ENCODE assay signal across 8 cellular contexts in genomic region chr15:41417418-41417811, GRCh38. TPM values are rescaled to one million over a fixed set of nuclear protein-coding genes. Genes with fewer than 3 reads are reported as not detected.
A peak's percentile ranks its signal among the peaks of the same experiment; 100 is the strongest.
DNase-seq lines count a peak whose midpoint lies in the region; ATAC-seq, FAIRE-seq and TF ChIP-seq lines count a peak whose summit lies in the region.

No MANE protein-coding gene starts in this region.

- H3K36me3 Mint-ChIP-seq in GM23338 (ENCODE audit: low read depth), result no peaks in the 10 kb centered on the region

- H3K4me1 Mint-ChIP-seq in GM23338, result peaks cover 22% of the 10 kb centered on the region; the same call in 2 of the 3 replicates

- peaks cover 13% of the 10 kb centered on the region for H3K4me1 ChIP-seq in GM23338 (ENCODE audit: insufficient read depth)

- peak overlapping the region; percentile 80 for H2AFZ ChIP-seq in GM23338

- no peaks in the 10 kb centered on the region for H3F3A ChIP-seq in GM23338 (replicated peaks; ENCODE audit: low read depth)

- no peaks in the 10 kb centered on the region for H3K9me3 ChIP-seq in KOPT-K1 (ENCODE audit: insufficient read depth, low read length, poor library complexity, severe bottlenecking)
- H3K9me3 ChIP-seq in iPS-18c (ENCODE audit: control insufficient read depth, insufficient read depth, low read length), result no peaks in the 10 kb centered on the region

- H3K4me3 ChIP-seq in GM23338 (peak overlapping the region; percentile 92), iPS-18c (ENCODE audit: insufficient read depth, low read depth, low read length) (peak overlapping the region; percentile 97)

- H3K4me3 Mint-ChIP-seq in GM23338, result peak overlapping the region; percentile 97

- peaks cover 63% of the 10 kb centered on the region for H3K79me2 ChIP-seq in GM23338 (replicated peaks; ENCODE audit: insufficient read depth)

- H3K27me3 Mint-ChIP-seq in GM23338 (ENCODE audit: insufficient read depth, low read depth, poor library complexity), result peaks cover 6% of the 10 kb centered on the region

- H3K27ac ChIP-seq in GM23338 (ENCODE audit: low read depth) (no peak overlapping the region), KOPT-K1 (ENCODE audit: low read depth, low read length, poor library complexity, severe bottlenecking) (peak overlapping the region; percentile 74)

- TF ChIP-seq CTCF in GM23338 (conservative IDR thresholded peaks at IDR 0.05; ENCODE audit: low read depth in 2 of 2), result no peak

- H3K4me2 ChIP-seq in GM23338, result peak overlapping the region; percentile 91

- no peak for TF ChIP-seq POLR2A in GM12892 (IDR thresholded peaks at IDR 0.05; ENCODE audit: low read depth, low read length)

- H4K20me1 ChIP-seq in GM23338 (replicated peaks; ENCODE audit: insufficient read depth), result peaks cover 37% of the 10 kb centered on the region

- H3K9me3 Mint-ChIP-seq in GM23338, result no peaks in the 10 kb centered on the region

- H3K36me3 ChIP-seq in GM23338 (ENCODE audit: insufficient read depth) (no peaks in the 10 kb centered on the region), KOPT-K1 (ENCODE audit: insufficient read depth, low read length) (no peaks in the 10 kb centered on the region)

- peak; percentile 63 for ATAC-seq in GM23338

- no peaks in the 10 kb centered on the region for H3K27me3 ChIP-seq in GM23338 (ENCODE audit: insufficient read depth)

- no peaks in the 10 kb centered on the region for H3K9me2 ChIP-seq in GM23338 (ENCODE audit: insufficient read depth)

- FAIRE-seq in GM12892 (lab: Jason Lieb, UNC), result peak; percentile 70

- peak; percentile 39 for DNase-seq in GM12892 (ENCODE audit: insufficient read length)
- peak; percentile 64 for DNase-seq in GM23338 (ENCODE audit: low spot score)
- DNase-seq in amniotic epithelial cell (ENCODE audit: low read depth), result peak; percentile 7
- peak; percentile 26 for DNase-seq in stimulated activated CD4-positive, alpha-beta T cell treated with anti-CD3 and anti-CD28 coated beads, Interleukin-12 subunit alpha, Interleukin-12 subunit beta, amount 100 ng/mL, for 4 hours
- no peak for DNase-seq in NCI-H2029 treated with DMSO at 0.1 percent for 48 hours (lab: John Stamatoyannopoulos, UW)
- no peak for DNase-seq in ureter (ENCODE audit: low spot score)

- peak overlapping the region; percentile 90 for H3K27ac Mint-ChIP-seq in GM23338

TF ChIP-seq in GM23338, 12 proteins besides CTCF, POLR2A, EP300 and RAD21 (continues in another document):
- TF ChIP-seq JUNB (IDR thresholded peaks at IDR 0.05; ENCODE audit: unreplicated experiment) (no peak), POLR2AphosphoS5 (IDR thresholded peaks at IDR 0.05; ENCODE audit: low read depth) (no peak), REST (IDR thresholded peaks at IDR 0.05; ENCODE audit: unreplicated experiment) (no peak), ZNF114 (CRISPR knock-in tag; IDR thresholded peaks at IDR 0.05) (no peak), EZH2 (IDR thresholded peaks at IDR 0.05; ENCODE audit: low read depth, unreplicated experiment) (no peak), NANOG (IDR thresholded peaks at IDR 0.05; ENCODE audit: borderline replicate concordance) (no peak), ETS1 (IDR thresholded peaks at IDR 0.05) (no peak), STAT1 (IDR thresholded peaks at IDR 0.05; ENCODE audit: unreplicated experiment) (no peak)

RNA-seq across cellular contexts. Expression of gene RTF1, which starts 0.5 kb away (rescaled TPM):
- 28.6 TPM for polyA plus RNA-seq in GM12892 (2012; ENCODE audit: missing spikeins)
- total RNA-seq in GM23338 (2014; rRNA removed; shearing (Covaris generic)), result 34.3 and 38.1 TPM in 2 replicates
- polyA plus RNA-seq in GM23338 (2016; fragmentation: Nextera tagmentation; extraction: Ambion mirVana), result 296 and 298 TPM in 2 replicates
- total RNA-seq in ureter, result 33.2 TPM

RNA-seq across cellular contexts. Expression of gene NDUFAF1, which starts 15.1 kb away (rescaled TPM):
- polyA plus RNA-seq in GM12892 (2012; ENCODE audit: missing spikeins), result 20.6 TPM
- total RNA-seq in GM23338 (2014; rRNA removed; shearing (Covaris generic)), result 12.5 and 17.0 TPM in 2 replicates
- 14.7 and 15.4 TPM in 2 replicates for polyA plus RNA-seq in GM23338 (2016; fragmentation: Nextera tagmentation; extraction: Ambion mirVana)
- total RNA-seq in ureter, result 14.6 TPM

Comparison
In these comparisons a context has a peak if more than half of its experiments do, and no peak if none do; other contexts are left out.
1. DNase-seq: peak in GM12892 (single experiment), GM23338 (single experiment), amniotic epithelial cell (single experiment) and stimulated activated CD4-positive, alpha-beta T cell treated with anti-CD3 and anti-CD28 coated beads, Interleukin-12 subunit alpha, Interleukin-12 subunit beta, amount 100 ng/mL, for 4 hours (single experiment); none in NCI-H2029 treated with DMSO at 0.1 percent for 48 hours (single experiment) and ureter (single experiment).